Comparison of ENCODE assay signal across 6 cellular contexts in the genomic region with DNA sequence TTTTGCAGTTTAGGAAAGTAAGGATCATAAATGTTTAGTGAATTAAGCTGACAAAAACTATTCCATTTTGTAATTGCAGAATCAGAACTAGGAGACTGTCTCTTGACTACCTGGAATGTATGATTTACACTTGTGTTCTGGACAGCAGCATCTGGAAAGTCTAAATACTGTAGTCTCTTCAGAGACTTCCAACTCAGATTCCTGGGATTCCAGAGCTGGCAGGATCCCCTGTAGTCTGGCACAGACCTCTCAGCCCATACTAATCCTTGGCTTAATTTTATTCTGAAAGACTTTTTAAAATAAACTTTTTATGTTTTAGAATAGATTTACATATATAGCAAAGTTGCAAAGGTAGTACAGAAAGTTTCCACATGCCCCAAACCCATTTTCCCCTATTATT.
"Had no signal": no experiment of that assay in that cellular context is flagged by ENCODE, and none has a peak within 500 bp of the region (broad histone marks: within the 10 kb centered on the region; RNA-seq: fewer than 3 reads in every experiment).

No MANE protein-coding gene starts in this region.

- H3K4me2 ChIP-seq: GM23338 had no signal

- H2AFZ ChIP-seq: GM23338 had no signal

- FAIRE-seq: H54, HepG2 had no signal

- DNase-seq: H9, HCEC 1CT had no signal

- H3K27ac ChIP-seq: HL-60 had no signal

- H3K4me3 ChIP-seq: GM23338 had no signal

- ATAC-seq: GM23338, HepG2 had no signal
